Comparison of ENCODE assay signal across 10 cellular contexts in genomic region chr3:5160926-5161858, GRCh38. TPM values are rescaled to one million over a fixed set of nuclear protein-coding genes. Genes with fewer than 3 reads are reported as not detected.
DNase-seq lines count a peak whose midpoint lies in the region; ATAC-seq and TF ChIP-seq lines count a peak whose summit lies in the region.
"Had no signal": no experiment of that assay in that cellular context is flagged by ENCODE, and none has a peak within 500 bp of the region (broad histone marks: within the 10 kb centered on the region; RNA-seq: fewer than 3 reads in every experiment).

No MANE protein-coding gene starts in this region.

- H3K4me1 Mint-ChIP-seq in activated naive CD4-positive, alpha-beta T cell treated with anti-CD3 and anti-CD28 coated beads for 36 hours (ENCODE audit: low read depth), result peaks cover 72% of the 10 kb centered on the region
- H3K4me1 Mint-ChIP-seq in effector memory CD8-positive, alpha-beta T cell (ENCODE audit: low read depth in 2 of 2), result peaks cover 40 to 58% of the 10 kb centered on the region in 2 donors
- H3K4me1 Mint-ChIP-seq in stimulated activated memory B cell treated with anti-CD40 and anti-IgM and Interleukin-4, amounts not matched to agents 10 μg/mL and 1 μg/mL and 100 μg/mL, for 72 hours, result peaks cover 80% of the 10 kb centered on the region

- peak; percentile 26 for DNase-seq in activated naive CD4-positive, alpha-beta T cell treated with anti-CD3 and anti-CD28 coated beads for 36 hours
- no peak for DNase-seq in activated naive CD4-positive, alpha-beta T cell (lab: John Stamatoyannopoulos, UW)
- DNase-seq in NCI-H226, result peak; percentile 67
- no peak for DNase-seq in effector memory CD8-positive, alpha-beta T cell
- no peak for DNase-seq in NK-92 (lab: John Stamatoyannopoulos, UW; ENCODE audit: unreplicated experiment)
- DNase-seq in GM10266 (ENCODE audit: extremely low spot score), result no peak
- DNase-seq: DMS153 had no signal

- H3K36me3 Mint-ChIP-seq in activated naive CD4-positive, alpha-beta T cell treated with anti-CD3 and anti-CD28 coated beads for 36 hours (ENCODE audit: low read depth), result peaks cover 4% of the 10 kb centered on the region
- H3K36me3 Mint-ChIP-seq in effector memory CD8-positive, alpha-beta T cell (ENCODE audit: insufficient read depth), result peaks cover 20% of the 10 kb centered on the region
- peaks cover 16% of the 10 kb centered on the region for H3K36me3 Mint-ChIP-seq in stimulated activated memory B cell treated with anti-CD40 and anti-IgM and Interleukin-4, amounts not matched to agents 10 μg/mL and 1 μg/mL and 100 μg/mL, for 72 hours

- H3K27me3 Mint-ChIP-seq in activated naive CD4-positive, alpha-beta T cell treated with anti-CD3 and anti-CD28 coated beads for 36 hours (ENCODE audit: low read depth), result no peaks in the 10 kb centered on the region
- no peaks in the 10 kb centered on the region for H3K27me3 Mint-ChIP-seq in effector memory CD8-positive, alpha-beta T cell
- no peaks in the 10 kb centered on the region for H3K27me3 Mint-ChIP-seq in stimulated activated memory B cell treated with anti-CD40 and anti-IgM and Interleukin-4, amounts not matched to agents 10 μg/mL and 1 μg/mL and 100 μg/mL, for 72 hours

- H3K9me3 Mint-ChIP-seq in activated naive CD4-positive, alpha-beta T cell treated with anti-CD3 and anti-CD28 coated beads for 36 hours, result no peaks in the 10 kb centered on the region
- H3K9me3 Mint-ChIP-seq in effector memory CD8-positive, alpha-beta T cell, result no peaks in the 10 kb centered on the region
- H3K9me3 Mint-ChIP-seq in stimulated activated memory B cell treated with anti-CD40 and anti-IgM and Interleukin-4, amounts not matched to agents 10 μg/mL and 1 μg/mL and 100 μg/mL, for 72 hours, result no peaks in the 10 kb centered on the region

- TF ChIP-seq CTCF in GM10266 (IDR thresholded peaks at IDR 0.05; ENCODE audit: control insufficient read depth, insufficient read depth, low read depth, missing control alignments), result no peak

- no peak overlapping the region for H3K4me3 Mint-ChIP-seq in activated naive CD4-positive, alpha-beta T cell treated with anti-CD3 and anti-CD28 coated beads for 36 hours
- H3K4me3 Mint-ChIP-seq in effector memory CD8-positive, alpha-beta T cell, result peak overlapping the region in 1 of 2 donors; percentile 8
- no peak overlapping the region for H3K4me3 Mint-ChIP-seq in stimulated activated memory B cell treated with anti-CD40 and anti-IgM and Interleukin-4, amounts not matched to agents 10 μg/mL and 1 μg/mL and 100 μg/mL, for 72 hours

- intact Hi-C loops in activated naive CD4-positive, alpha-beta T cell treated with anti-CD3 and anti-CD28 coated beads for 36 hours (cut with micrococcal nuclease), result loop anchor here (1.0 kb wide), 4 partner anchors 25 to 38 kb away; partner anchors contain the start of gene EDEM1

- peak overlapping the region; percentile 54 for H3K27ac Mint-ChIP-seq in activated naive CD4-positive, alpha-beta T cell treated with anti-CD3 and anti-CD28 coated beads for 36 hours
- H3K27ac Mint-ChIP-seq in effector memory CD8-positive, alpha-beta T cell, result peak overlapping the region; percentile 68 to 76
- H3K27ac Mint-ChIP-seq in stimulated activated memory B cell treated with anti-CD40 and anti-IgM and Interleukin-4, amounts not matched to agents 10 μg/mL and 1 μg/mL and 100 μg/mL, for 72 hours, result peak overlapping the region; percentile 42

- no peak for ATAC-seq in effector memory CD8-positive, alpha-beta T cell (replicated peaks)
- no peak for ATAC-seq in stimulated activated memory B cell treated with anti-CD40 and anti-IgM and Interleukin-4, amounts not matched to agents 10 μg/mL and 1 μg/mL and 100 μg/mL, for 72 hours
- ATAC-seq in GM21576 (IDR thresholded peaks at IDR 0.05; ENCODE audit: unreplicated experiment), result no peak
- ATAC-seq: sciatic nerve had no signal

- CTCF ChIA-PET in activated naive CD4-positive, alpha-beta T cell treated with anti-CD3 and anti-CD28 coated beads for 36 hours (lab: Charles Lee), result interaction anchor here (0.7 to 1.5 kb wide), 3 partner anchors 24 to 166 kb away, joined by 3 to 5 read pairs (median 3); no protein-coding TSS in a partner anchor

RNA-seq across cellular contexts. Expression of gene EDEM1, which starts 26.3 kb away (rescaled TPM):
- 100 to 1,000 TPM; 137 to 138 TPM for total RNA-seq in activated naive CD4-positive, alpha-beta T cell treated with anti-CD3 and anti-CD28 coated beads for 36 hours

RNA-seq across cellular contexts. Expression of gene ARL8B, which starts 39.1 kb away (rescaled TPM):
- 10 to 100 TPM; 38.4 to 39.3 TPM for total RNA-seq in activated naive CD4-positive, alpha-beta T cell treated with anti-CD3 and anti-CD28 coated beads for 36 hours

Comparison
In these comparisons a context has a peak if more than half of its experiments do, and no peak if none do; other contexts are left out.
1. DNase-seq: peak in activated naive CD4-positive, alpha-beta T cell treated with anti-CD3 and anti-CD28 coated beads for 36 hours (single experiment) and NCI-H226 (single experiment); none in activated naive CD4-positive, alpha-beta T cell (0 of 4), effector memory CD8-positive, alpha-beta T cell (0 of 3), NK-92 (single experiment) and GM10266 (single experiment).
2. Peak in every context shown above with its lines, with median percentiles within 50 percentile points of each other: H3K27ac Mint-ChIP-seq.